Comparison of ENCODE assay signal across 18 cellular contexts in the genomic region with DNA sequence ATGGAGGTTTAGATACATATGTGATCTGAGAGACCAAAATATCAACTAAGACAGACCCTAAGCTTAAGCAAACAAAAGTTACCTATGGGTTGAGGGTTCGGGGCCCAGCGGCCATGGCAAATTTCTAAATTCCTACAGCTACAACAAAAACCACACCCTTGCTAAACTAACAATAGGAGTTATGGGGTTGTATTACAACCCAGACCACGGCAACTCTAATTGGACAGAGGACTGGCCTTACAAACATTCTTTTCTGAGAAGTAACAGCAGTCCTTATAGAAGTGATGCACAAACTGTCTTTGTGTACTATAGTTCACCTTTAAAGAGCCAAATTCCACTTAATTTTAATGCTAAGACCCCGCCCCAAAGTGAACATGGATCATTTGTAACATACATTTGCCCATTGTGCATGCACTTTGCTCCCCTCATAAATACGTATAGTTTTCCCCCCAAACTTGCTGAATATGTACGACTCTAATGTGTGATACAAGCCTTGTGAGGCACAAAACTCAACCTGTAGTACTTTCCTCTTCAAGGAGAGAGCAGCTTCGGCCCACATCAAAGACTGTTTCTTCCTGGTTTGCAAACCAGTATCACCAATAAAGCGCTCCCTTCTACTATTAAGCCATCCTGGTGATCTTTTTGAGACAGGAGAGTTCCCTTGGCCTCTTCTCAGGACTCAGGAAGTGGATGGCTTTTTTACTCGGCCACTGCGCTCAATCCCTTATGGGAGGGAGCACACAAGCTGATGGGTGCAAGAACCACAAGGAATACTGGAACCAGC. TPM values are rescaled to one million over a fixed set of nuclear protein-coding genes. Genes with fewer than 3 reads are reported as not detected.
DNase-seq lines count a peak whose midpoint lies in the region; ATAC-seq and TF ChIP-seq lines count a peak whose summit lies in the region.
"Had no signal": no experiment of that assay in that cellular context is flagged by ENCODE, and none has a peak within 500 bp of the region (broad histone marks: within the 10 kb centered on the region; RNA-seq: fewer than 3 reads in every experiment).

No MANE protein-coding gene starts in this region.

- DNase-seq in cardiac muscle cell (ENCODE audit: low read depth in 1 of 2, low spot score in 1 of 2) (no peak), heart right ventricle (no peak), astrocyte of the hippocampus (ENCODE audit: low read depth, low spot score) (peak; percentile 12), mucosa of descending colon (peak in 1 of 3 donors; percentile 56), NCI-H69 (lab: John Stamatoyannopoulos, UW) (no peak)
- no peak for DNase-seq in activated CD8-positive, alpha-beta memory T cell treated with anti-CD3 and anti-CD28 coated beads, Interleukin-2, amount 50 U/mL, for 4 hours
- DNase-seq in activated T-cell treated with anti-CD3 and anti-CD28 coated beads, Interleukin-2, amount 50 U/mL, for 72 hours = no peak
- DNase-seq: 8988T, HCEC 1CT, MG63, NCI-H1105, NCI-H446, NCI-H748 treated with DMSO at 0.1 percent for 48 hours had no signal

- H3K4me3 Mint-ChIP-seq in activated T-cell treated with anti-CD3 and anti-CD28 coated beads, Interleukin-2, amount 50 U/mL, for 72 hours = no peak overlapping the region

- H3K36me3 ChIP-seq in cardiac muscle cell (no peaks in the 10 kb centered on the region), heart right ventricle (no peaks in the 10 kb centered on the region), mucosa of descending colon (ENCODE audit: low read depth) (no peaks in the 10 kb centered on the region)
- H3K36me3 ChIP-seq: BLaER1, MG63 had no signal

- H3K27ac ChIP-seq in cardiac muscle cell (peak overlapping the region; percentile 51), heart right ventricle (no peak overlapping the region)
- H3K27ac ChIP-seq: BLaER1, HL-60, KMS-11 had no signal

- 90 to 91% methylated on average over 10 of the region's 10 CpGs for WGBS in heart right ventricle, 2 donors

- TF ChIP-seq CTCF in cardiac muscle cell (IDR thresholded peaks at IDR 0.05; ENCODE audit: low read depth, low read length) = no peak
- no peak for TF ChIP-seq CTCF in heart right ventricle (IDR thresholded peaks at IDR 0.05)
- TF ChIP-seq CTCF in mucosa of descending colon (IDR thresholded peaks at IDR 0.05) = no peak

- ATAC-seq in heart right ventricle (no peak), mucosa of descending colon (peak; percentile 67), GM18868 (IDR thresholded peaks at IDR 0.05; ENCODE audit: unreplicated experiment) (no peak)
- ATAC-seq in activated T-cell treated with anti-CD3 and anti-CD28 coated beads, Interleukin-2, amount 50 U/mL, for 72 hours (replicated peaks in 1 of 2) = no peak
- ATAC-seq: Right ventricle myocardium inferior had no signal

- H3K4me1 Mint-ChIP-seq in activated T-cell treated with anti-CD3 and anti-CD28 coated beads, Interleukin-2, amount 50 U/mL, for 72 hours (ENCODE audit: low read depth) = no peaks in the 10 kb centered on the region

- H3K9me3 Mint-ChIP-seq in activated T-cell treated with anti-CD3 and anti-CD28 coated beads, Interleukin-2, amount 50 U/mL, for 72 hours = no peaks in the 10 kb centered on the region

- H3K36me3 Mint-ChIP-seq in activated T-cell treated with anti-CD3 and anti-CD28 coated beads, Interleukin-2, amount 50 U/mL, for 72 hours (ENCODE audit: insufficient read depth in 2 of 2) = no peaks in the 10 kb centered on the region

- H3K4me3 ChIP-seq in cardiac muscle cell (no peak overlapping the region), heart right ventricle (no peak overlapping the region), mucosa of descending colon (no peak overlapping the region)
- H3K4me3 ChIP-seq: BLaER1, MG63 had no signal

- peaks cover 6% of the 10 kb centered on the region for H3K4me1 ChIP-seq in cardiac muscle cell (ENCODE audit: low read depth)
- H3K4me1 ChIP-seq in heart right ventricle = no peaks in the 10 kb centered on the region
- peaks cover 16% of the 10 kb centered on the region for H3K4me1 ChIP-seq in mucosa of descending colon (ENCODE audit: low read depth)
- H3K4me1 ChIP-seq: BLaER1 had no signal

- H3K9me3 ChIP-seq in cardiac muscle cell (ENCODE audit: low read depth) (no peaks in the 10 kb centered on the region), heart right ventricle (no peaks in the 10 kb centered on the region), mucosa of descending colon (no peaks in the 10 kb centered on the region)
- H3K9me3 ChIP-seq: MG63 had no signal

- no peaks in the 10 kb centered on the region for H3K27me3 ChIP-seq in cardiac muscle cell
- no peaks in the 10 kb centered on the region for H3K27me3 ChIP-seq in heart right ventricle
- H3K27me3 ChIP-seq: BLaER1, MG63 had no signal

- intact Hi-C loops in heart right ventricle (cut with DNase I) = no loop called here
- intact Hi-C loops in mucosa of descending colon (cut with DNase I, micrococcal nuclease) = no loop called here

- no peaks in the 10 kb centered on the region for H3K27me3 Mint-ChIP-seq in activated T-cell treated with anti-CD3 and anti-CD28 coated beads, Interleukin-2, amount 50 U/mL, for 72 hours (ENCODE audit: low read depth)

- no peak overlapping the region for H3K27ac Mint-ChIP-seq in activated T-cell treated with anti-CD3 and anti-CD28 coated beads, Interleukin-2, amount 50 U/mL, for 72 hours

RNA-seq across cellular contexts. Expression of a gene that starts 25.6 kb away (rescaled TPM):
- 9.1 and 15.5 TPM in 2 replicates for total RNA-seq in cardiac muscle cell
- polyA plus RNA-seq in cardiac muscle cell = 7.5 and 10.2 TPM in 2 replicates
- 1 to 10 TPM; 1.9 to 7.9 (median 3.9) TPM for total RNA-seq in heart right ventricle
- polyA plus RNA-seq in heart right ventricle = 1 to 10 TPM; 1.5 to 3.7 TPM
- 10 to 100 TPM; 33.7 to 77.0 (median 54.4) TPM for total RNA-seq in mucosa of descending colon
- 10 to 100 TPM; 11.2 to 12.3 TPM for total RNA-seq in activated T-cell treated with anti-CD3 and anti-CD28 coated beads, Interleukin-2, amount 50 U/mL, for 72 hours
